ENCODE assay signal across 18 cellular contexts in genomic region chr19:38883286-38883685, GRCh38. TPM values are rescaled to one million over a fixed set of nuclear protein-coding genes. Genes with fewer than 3 reads are reported as not detected.
"Had no signal": no experiment of that assay in that cellular context is flagged by ENCODE, and none has a peak within 500 bp of the region (broad histone marks: within the 10 kb centered on the region; RNA-seq: fewer than 3 reads in every experiment).

No MANE protein-coding gene starts in this region.

- H3K27me3 Mint-ChIP-seq: activated naive CD8-positive, alpha-beta T cell treated with anti-CD3 and anti-CD28 coated beads, Interleukin-2, amount 50 U/mL, for 24 hours; dendritic cell treated with granulocyte-macrophage colony-stimulating factor and Interleukin-4, amounts not matched to agents 40 ng/mL and 50 ng/mL, for 4 days; effector memory CD8-positive, alpha-beta T cell had no signal

- H3K36me3 ChIP-seq: breast epithelium had no signal

- H3K27ac ChIP-seq: ascending aorta, breast epithelium, epithelial cell of prostate, neutrophil, parathyroid adenoma, transverse colon, vagina had no signal

- H3K4me1 ChIP-seq: ascending aorta, breast epithelium, vagina had no signal

- DNase-seq: activated CD4-positive, alpha-beta T cell treated with anti-CD3 and anti-CD28 coated beads, Interleukin-2, amount 50 U/mL, for 48 hours; activated naive CD4-positive, alpha-beta T cell; activated naive CD8-positive, alpha-beta T cell treated with anti-CD3 and anti-CD28 coated beads, Interleukin-2, amount 50 U/mL, for 24 hours; effector memory CD8-positive, alpha-beta T cell; foreskin melanocyte; immature natural killer cell; stimulated activated CD4-positive, alpha-beta T cell treated with anti-CD3 and anti-CD28 coated beads, Interleukin-1b, Interleukin-23, amount 100 ng/mL, for 48 hours; T-helper 9 cell; transverse colon had no signal

- H2AFZ ChIP-seq: parathyroid adenoma had no signal

- H3K79me2 ChIP-seq: parathyroid adenoma had no signal

- H3K4me3 Mint-ChIP-seq: activated naive CD8-positive, alpha-beta T cell treated with anti-CD3 and anti-CD28 coated beads, Interleukin-2, amount 50 U/mL, for 24 hours; dendritic cell treated with granulocyte-macrophage colony-stimulating factor and Interleukin-4, amounts not matched to agents 40 ng/mL and 50 ng/mL, for 4 days; effector memory CD8-positive, alpha-beta T cell; immature natural killer cell had no signal

- H3K9me3 ChIP-seq: ascending aorta, breast epithelium, neutrophil, transverse colon, vagina had no signal

- H3K27ac Mint-ChIP-seq: activated naive CD8-positive, alpha-beta T cell treated with anti-CD3 and anti-CD28 coated beads, Interleukin-2, amount 50 U/mL, for 24 hours; dendritic cell treated with granulocyte-macrophage colony-stimulating factor and Interleukin-4, amounts not matched to agents 40 ng/mL and 50 ng/mL, for 4 days had no signal

- ATAC-seq: activated CD4-positive, CD25-positive, alpha-beta regulatory T cell treated with anti-CD3 and anti-CD28 coated beads, Interleukin-2, amount 50 U/mL, for 24 hours; activated naive CD8-positive, alpha-beta T cell treated with anti-CD3 and anti-CD28 coated beads, Interleukin-2, amount 50 U/mL, for 24 hours; effector memory CD8-positive, alpha-beta T cell had no signal

- H3K4me3 ChIP-seq: ascending aorta, breast epithelium, transverse colon, vagina had no signal

- H3K27me3 ChIP-seq: ascending aorta, breast epithelium, neutrophil, transverse colon, vagina had no signal

- H3K9me3 Mint-ChIP-seq: activated naive CD8-positive, alpha-beta T cell treated with anti-CD3 and anti-CD28 coated beads, Interleukin-2, amount 50 U/mL, for 24 hours; dendritic cell treated with granulocyte-macrophage colony-stimulating factor and Interleukin-4, amounts not matched to agents 40 ng/mL and 50 ng/mL, for 4 days; effector memory CD8-positive, alpha-beta T cell; immature natural killer cell had no signal

- H3K9ac ChIP-seq: parathyroid adenoma had no signal

RNA-seq across cellular contexts. Expression of gene CCER2, which starts 28.7 kb away (rescaled TPM):
- total RNA-seq: ascending aorta, fibroblast of lung, transverse colon, vagina had no signal
